In the genomic region with DNA sequence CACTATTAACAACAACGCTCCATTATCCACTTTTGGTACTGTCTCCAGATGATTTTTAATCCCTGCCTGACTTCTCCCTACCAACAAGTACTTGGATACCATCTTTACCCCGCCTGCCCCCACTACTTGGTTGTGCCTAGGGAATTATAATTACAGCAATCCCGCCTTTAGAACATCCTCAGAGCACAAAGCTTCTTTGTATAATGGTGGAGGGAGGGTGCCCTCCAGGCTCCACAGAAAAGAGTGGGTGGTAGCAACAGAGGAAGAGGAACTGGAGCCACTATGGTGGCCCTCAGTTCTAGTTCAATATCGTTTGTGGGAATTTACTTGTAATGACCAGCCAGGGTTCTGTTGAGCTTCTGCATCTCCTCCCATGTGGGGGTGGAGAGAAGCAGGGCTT, we compare ENCODE assay signal across 13 cellular contexts.
DNase-seq lines count a peak whose midpoint lies in the region; ATAC-seq and TF ChIP-seq lines count a peak whose summit lies in the region.
"Had no signal": no experiment of that assay in that cellular context is flagged by ENCODE, and none has a peak within 500 bp of the region (broad histone marks: within the 10 kb centered on the region; RNA-seq: fewer than 3 reads in every experiment).

No MANE protein-coding gene starts in this region.

- no peak overlapping the region for H3K27ac ChIP-seq in mammary epithelial cell (ENCODE audit: insufficient read depth, low read depth, low read length)
- H3K27ac ChIP-seq in breast epithelium: no peak overlapping the region
- H3K27ac ChIP-seq in heart left ventricle: no peak overlapping the region
- peak overlapping the region in 3 of 4 donors; percentile 13 to 78 (median 69) for H3K27ac ChIP-seq in tibial nerve
- no peak overlapping the region for H3K27ac ChIP-seq in hepatocyte
- H3K27ac ChIP-seq: parathyroid adenoma had no signal

- H3K4me2 ChIP-seq in mammary epithelial cell (ENCODE audit: insufficient read depth, low read depth, low read length) (peak overlapping the region; percentile 37), hepatocyte (no peak overlapping the region)

- TF ChIP-seq CTCF in mammary epithelial cell (conservative IDR thresholded peaks at IDR 0.05 in 1 of 2, IDR thresholded peaks at IDR 0.05 in 1 of 2; ENCODE audit: extremely low read depth in 1 of 2, insufficient read depth in 1 of 2, low read depth in 1 of 2, low read length in 2 of 2): no peak
- TF ChIP-seq CTCF in breast epithelium (IDR thresholded peaks at IDR 0.05): no peak
- no peak for TF ChIP-seq CTCF in heart left ventricle (IDR thresholded peaks at IDR 0.05)
- no peak for TF ChIP-seq CTCF in tibial nerve (IDR thresholded peaks at IDR 0.05)
- no peak for TF ChIP-seq CTCF in GM10248 (IDR thresholded peaks at IDR 0.05; ENCODE audit: control extremely low read depth, extremely low read depth, low read depth, missing control alignments)
- TF ChIP-seq CTCF in hepatocyte (IDR thresholded peaks at IDR 0.05; ENCODE audit: poor library complexity): no peak

- intact Hi-C loops in mammary epithelial cell (cut with micrococcal nuclease) (no loop called here), breast epithelium (cut with DNase I; ENCODE audit: low total_unique reads) (no loop called here), heart left ventricle (cut with DNase I) (no loop called here)

- POLR2A ChIA-PET in GM10248 (lab: Yijun Ruan, JAX): no interaction called here

- H3K36me3 ChIP-seq in mammary epithelial cell (ENCODE audit: insufficient read depth, low read length): no peaks in the 10 kb centered on the region
- no peaks in the 10 kb centered on the region for H3K36me3 ChIP-seq in breast epithelium
- H3K36me3 ChIP-seq in heart left ventricle: peaks cover 0 to 3% (median 0%) of the 10 kb centered on the region in 9 donors
- no peaks in the 10 kb centered on the region for H3K36me3 ChIP-seq in tibial nerve
- no peaks in the 10 kb centered on the region for H3K36me3 ChIP-seq in hepatocyte (replicated peaks; ENCODE audit: insufficient read depth, low read depth)

- no peak for DNase-seq in mammary epithelial cell
- no peak for DNase-seq in breast epithelium (ENCODE audit: low spot score in 2 of 2)
- peak; percentile 83 for DNase-seq in SK-MEL-5 (ENCODE audit: low read depth, low spot score)
- no peak for DNase-seq in heart left ventricle
- no peak for DNase-seq in tibial nerve (ENCODE audit: low spot score in 2 of 2)
- DNase-seq in GM10248 (ENCODE audit: extremely low spot score): no peak
- DNase-seq in hepatocyte (ENCODE audit: low spot score): no peak
- DNase-seq: activated CD4-positive, alpha-beta T cell treated with anti-CD3 and anti-CD28 coated beads, Interleukin-2, amount 50 U/mL, for 1 hour; effector memory CD4-positive, alpha-beta T cell; NCI-H510A treated with DMSO at 0.1 percent for 48 hours; T1000 had no signal

- no peak overlapping the region for H3K9ac ChIP-seq in mammary epithelial cell (ENCODE audit: insufficient read depth, low read length)
- H3K9ac ChIP-seq: parathyroid adenoma had no signal

- ATAC-seq in heart left ventricle (peak in 3 of 4 donors; percentile 32 to 41 (median 41)), GM18498 (IDR thresholded peaks at IDR 0.05; ENCODE audit: unreplicated experiment) (no peak)

- H3K9me3 ChIP-seq in mammary epithelial cell (replicated peaks; ENCODE audit: insufficient read depth, low read length): no peaks in the 10 kb centered on the region
- no peaks in the 10 kb centered on the region for H3K9me3 ChIP-seq in breast epithelium
- no peaks in the 10 kb centered on the region for H3K9me3 ChIP-seq in heart left ventricle
- no peaks in the 10 kb centered on the region for H3K9me3 ChIP-seq in tibial nerve
- no peaks in the 10 kb centered on the region for H3K9me3 ChIP-seq in hepatocyte (ENCODE audit: low read depth)

- H3K27me3 ChIP-seq in mammary epithelial cell (ENCODE audit: insufficient read depth, low read length) (no peaks in the 10 kb centered on the region), breast epithelium (no peaks in the 10 kb centered on the region), heart left ventricle (no peaks in the 10 kb centered on the region), tibial nerve (no peaks in the 10 kb centered on the region), hepatocyte (no peaks in the 10 kb centered on the region)

- in situ Hi-C loops in mammary epithelial cell (cut with MboI; ENCODE audit: low sequenced_read_pairs in 2 of 2): no loop called here
- in situ Hi-C loops in SK-MEL-5 (cut with HindIII; ENCODE audit: low pct_unique_long_range_greater_than_20kb, low sequenced_read_pairs): no loop called here

- H2AFZ ChIP-seq in mammary epithelial cell (ENCODE audit: low read depth, low read length): no peak overlapping the region
- no peak overlapping the region for H2AFZ ChIP-seq in hepatocyte
- H2AFZ ChIP-seq: parathyroid adenoma had no signal

- H3K79me2 ChIP-seq in mammary epithelial cell (ENCODE audit: insufficient read depth, low read length) (peaks cover 40% of the 10 kb centered on the region), hepatocyte (peaks cover 82% of the 10 kb centered on the region)

- peaks cover 6% of the 10 kb centered on the region for H3K4me1 ChIP-seq in mammary epithelial cell (ENCODE audit: insufficient read depth, low read length)
- H3K4me1 ChIP-seq in breast epithelium: peaks cover 0 to 4% of the 10 kb centered on the region in 2 donors
- peaks cover 0 to 29% (median 5%) of the 10 kb centered on the region in 12 donors for H3K4me1 ChIP-seq in heart left ventricle
- peaks cover 0 to 54% (median 11%) of the 10 kb centered on the region in 4 donors for H3K4me1 ChIP-seq in tibial nerve
- peaks cover 5% of the 10 kb centered on the region for H3K4me1 ChIP-seq in hepatocyte (ENCODE audit: insufficient read depth)
- H3K4me1 ChIP-seq: parathyroid adenoma had no signal

- peak in 1 of 2 donors; percentile 26 for TF ChIP-seq EP300 in tibial nerve (IDR thresholded peaks at IDR 0.05)

- H3K9me2 ChIP-seq in hepatocyte (replicated peaks; ENCODE audit: insufficient read depth): no peaks in the 10 kb centered on the region

- no peak for TF ChIP-seq POLR2A in breast epithelium (IDR thresholded peaks at IDR 0.05)
- no peak for TF ChIP-seq POLR2A in heart left ventricle (IDR thresholded peaks at IDR 0.05)
- no peak for TF ChIP-seq POLR2A in tibial nerve (IDR thresholded peaks at IDR 0.05)

- no TSS peak for BruUV-seq in mammary epithelial cell (replicated peaks; lab: Mats Ljungman, UMichigan)

- H3K4me3 ChIP-seq in mammary epithelial cell (replicated peaks in 1 of 3; ENCODE audit: insufficient read depth in 1 of 3, low read depth in 2 of 3, low read length in 3 of 3) (no peak overlapping the region), breast epithelium (no peak overlapping the region), heart left ventricle (no peak overlapping the region), tibial nerve (no peak overlapping the region), hepatocyte (no peak overlapping the region)

- no peaks in the 10 kb centered on the region for H4K20me1 ChIP-seq in mammary epithelial cell (ENCODE audit: insufficient read depth, low read length)
- H4K20me1 ChIP-seq in hepatocyte (ENCODE audit: insufficient read depth, poor library complexity, severe bottlenecking): peaks cover 18% of the 10 kb centered on the region

- dilution Hi-C loops in mammary epithelial cell (cut with HindIII; ENCODE audit: low sequenced_read_pairs): no loop called here

- 1% methylated on average over 4 of the region's 4 CpGs for WGBS in mammary epithelial cell (ENCODE audit: low coverage, missing lambda C conversion rate)
- 65 to 70% (median 67%) methylated on average over 4 of the region's 4 CpGs for WGBS in heart left ventricle, 4 donors
- WGBS in tibial nerve, 2 donors: 24 to 35% methylated on average over 4 of the region's 4 CpGs
- 94% methylated on average over 4 of the region's 4 CpGs for WGBS in hepatocyte (ENCODE audit: low lambda C conversion rate, missing lambda C conversion rate)

- CTCF ChIA-PET in mammary epithelial cell (lab: Charles Lee; ENCODE audit: low non-redundant PET) (no interaction called here), GM10248 (lab: Yijun Ruan, JAX) (interaction anchor here (1.0 to 2.3 kb wide), 2 partner anchors 12 to 72 kb away, joined by 3 to 7 read pairs; no protein-coding TSS in a partner anchor)

Comparison
In these comparisons a context has a peak if more than half of its experiments do, and no peak if none do; other contexts are left out.
1. H3K27ac ChIP-seq: peak in tibial nerve (3 of 4); none in mammary epithelial cell (single experiment), breast epithelium (0 of 2), heart left ventricle (0 of 12) and hepatocyte (single experiment).